Comparison of ENCODE assay signal across 8 cellular contexts in the genomic region with DNA sequence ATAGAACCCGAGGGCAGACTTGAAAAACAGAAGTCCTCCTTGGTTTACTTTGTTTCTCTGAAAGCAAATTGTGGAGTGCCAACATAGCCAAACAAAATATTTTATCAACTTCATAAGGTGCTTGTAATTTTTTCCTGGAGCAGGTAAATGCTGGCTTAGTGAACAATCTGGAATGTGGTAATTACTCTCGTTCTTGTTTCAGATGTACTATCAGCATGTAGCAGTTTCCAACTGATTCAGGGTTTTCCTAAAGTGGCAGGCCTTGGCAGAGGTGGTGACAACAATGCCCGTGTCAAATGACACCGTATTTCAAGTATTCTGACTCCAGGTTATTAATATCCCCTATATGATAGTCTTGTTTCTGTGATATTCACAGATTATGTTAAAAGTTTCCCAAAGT. TPM values are rescaled to one million over a fixed set of nuclear protein-coding genes. Genes with fewer than 3 reads are reported as not detected.
DNase-seq lines count a peak whose midpoint lies in the region; ATAC-seq and TF ChIP-seq lines count a peak whose summit lies in the region.

No MANE protein-coding gene starts in this region.

- peak overlapping the region; percentile 92 for H3K27ac Mint-ChIP-seq in chondrocyte (ENCODE audit: unreplicated experiment)
- peak overlapping the region; percentile 98 to 100 (median 100) for H3K27ac Mint-ChIP-seq in naive B cell

- peaks cover 4% of the 10 kb centered on the region for H3K27me3 Mint-ChIP-seq in chondrocyte (ENCODE audit: low read depth)
- H3K27me3 Mint-ChIP-seq in naive B cell = no peaks in the 10 kb centered on the region

- H3K4me3 Mint-ChIP-seq in chondrocyte (ENCODE audit: unreplicated experiment) = peak overlapping the region; percentile 97
- H3K4me3 Mint-ChIP-seq in naive B cell = peak overlapping the region; percentile 90 to 99 (median 98)

- TF ChIP-seq CTCF in left ventricle myocardium inferior (IDR thresholded peaks at IDR 0.05; ENCODE audit: borderline replicate concordance) (no peak), chondrocyte (IDR thresholded peaks at IDR 0.05) (no peak)

- H3K4me1 Mint-ChIP-seq in chondrocyte (ENCODE audit: low read depth) (peaks cover 18% of the 10 kb centered on the region), naive B cell (peaks cover 22 to 23% (median 23%) of the 10 kb centered on the region in 3 donors)

- DNase-seq in left ventricle myocardium inferior = no peak
- no peak for DNase-seq in Right ventricle myocardium inferior (ENCODE audit: missing footprints)
- DNase-seq in chondrocyte (ENCODE audit: low spot score) = no peak
- no peak for DNase-seq in naive B cell
- no peak for DNase-seq in NCI-H446 treated with DMSO at 0.1 percent for 48 hours (lab: John Stamatoyannopoulos, UW)
- no peak for DNase-seq in NOMO-1 treated with dmso at 0.1 percent for 144 hours (lab: John Stamatoyannopoulos, UW; ENCODE audit: unreplicated experiment)
- no peak for DNase-seq in EL

- no peaks in the 10 kb centered on the region for H3K27me3 ChIP-seq in left ventricle myocardium inferior (ENCODE audit: low read depth)

- no peaks in the 10 kb centered on the region for H3K9me3 ChIP-seq in left ventricle myocardium inferior (replicated peaks)

- no peaks in the 10 kb centered on the region for H3K36me3 Mint-ChIP-seq in chondrocyte (ENCODE audit: low read depth)
- no peaks in the 10 kb centered on the region for H3K36me3 Mint-ChIP-seq in naive B cell

- H3K4me1 ChIP-seq in left ventricle myocardium inferior = peaks cover 66% of the 10 kb centered on the region

- H3K9me3 Mint-ChIP-seq in chondrocyte (ENCODE audit: low read depth) (no peaks in the 10 kb centered on the region), naive B cell (peaks cover 0 to 3% (median 0%) of the 10 kb centered on the region in 7 donors)

- intact Hi-C loops in left ventricle myocardium inferior (cut with micrococcal nuclease) = no loop called here
- intact Hi-C loops in Right ventricle myocardium inferior (cut with DNase I) = loop anchor here (10.0 kb wide), 1 partner anchor 113 kb away; no protein-coding TSS in a partner anchor

- H3K36me3 ChIP-seq in left ventricle myocardium inferior = no peaks in the 10 kb centered on the region

- H3K27ac ChIP-seq in left ventricle myocardium inferior (replicated peaks) = peak overlapping the region; percentile 95

- H3K4me3 ChIP-seq in left ventricle myocardium inferior = peak overlapping the region; percentile 94

- no peak for ATAC-seq in Right ventricle myocardium inferior
- no peak for ATAC-seq in naive B cell (ENCODE audit: low read depth in 2 of 2)
- ATAC-seq in GM19351 (IDR thresholded peaks at IDR 0.05; ENCODE audit: unreplicated experiment) = no peak

RNA-seq across cellular contexts. Expression of gene C9orf72, which starts 1.2 kb away (rescaled TPM):
- 15.6 TPM for total RNA-seq in left ventricle myocardium inferior
- total RNA-seq in Right ventricle myocardium inferior = 18.7 TPM
- 7.5 to 9.4 TPM (median 8.6 TPM) in 3 replicates for total RNA-seq in chondrocyte
- polyA plus RNA-seq in naive B cell (ENCODE audit: low read depth in 6 of 6) = 10 to 100 TPM; 16.1 to 31.0 (median 23.2) TPM

RNA-seq across cellular contexts. Expression of gene MOB3B, which starts 42.4 kb away (rescaled TPM):
- total RNA-seq in left ventricle myocardium inferior = 2.1 TPM
- 1.5 TPM for total RNA-seq in Right ventricle myocardium inferior
- 2.4 to 3.8 TPM (median 3.7 TPM) in 3 replicates for total RNA-seq in chondrocyte
- polyA plus RNA-seq in naive B cell (ENCODE audit: low read depth in 6 of 6) = 10 to 100 TPM in 5 of 6 donors, 1 to 10 TPM in 1; 9.5 to 19.8 (median 15.7) TPM

RNA-seq across cellular contexts. Expression of gene IFNK, which starts 47.9 kb away (rescaled TPM):
- not detected for total RNA-seq in left ventricle myocardium inferior
- total RNA-seq in Right ventricle myocardium inferior = not detected
- not detected in 3 replicates for total RNA-seq in chondrocyte
- not detected for polyA plus RNA-seq in naive B cell (ENCODE audit: low read depth in 6 of 6)
